ENCODE assay signal across 22 cellular contexts in the genomic region with DNA sequence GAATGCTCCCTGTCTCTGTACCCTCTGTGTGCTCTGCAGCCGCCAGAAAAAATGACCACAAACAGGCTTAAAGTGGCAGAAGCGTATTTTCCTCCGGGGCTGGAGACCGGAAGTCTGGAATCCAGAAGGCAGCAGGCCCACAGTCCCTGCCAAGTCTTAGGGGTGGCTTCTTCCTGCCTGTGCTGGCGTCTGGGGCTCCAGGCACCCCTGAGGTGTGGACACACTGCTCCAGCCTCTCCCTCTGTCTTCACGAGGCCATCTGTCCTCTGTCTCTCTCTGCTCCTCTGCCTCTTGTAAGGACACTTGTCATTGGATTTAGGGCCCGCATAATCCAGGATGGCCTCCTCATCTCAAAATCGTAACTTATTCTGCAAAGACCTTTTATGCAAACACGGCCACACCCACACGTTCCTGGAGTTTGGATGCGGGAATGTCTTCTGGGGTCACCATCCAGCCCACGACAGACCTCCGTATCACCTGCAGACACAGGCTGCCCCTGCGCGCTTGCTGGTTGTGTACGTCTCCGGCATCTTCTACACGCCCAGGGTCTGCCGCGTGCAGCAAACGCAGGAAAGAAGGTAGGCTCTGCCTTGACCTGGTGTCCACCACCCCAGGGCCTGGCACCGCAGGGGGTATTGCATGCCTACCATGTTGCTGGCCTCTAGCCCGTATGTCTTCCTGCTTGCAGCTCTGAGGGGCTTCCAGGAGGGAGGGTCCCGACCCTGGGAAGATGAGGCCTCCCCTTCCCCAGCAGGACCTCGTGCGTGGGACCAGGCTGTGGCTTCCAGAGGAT.
"Had no signal": no experiment of that assay in that cellular context is flagged by ENCODE, and none has a peak within 500 bp of the region (broad histone marks: within the 10 kb centered on the region; RNA-seq: fewer than 3 reads in every experiment).

No MANE protein-coding gene starts in this region.

- H3K4me2 ChIP-seq: smooth muscle cell had no signal

- ATAC-seq: effector memory CD8-positive, alpha-beta T cell; mucosa of descending colon; pancreas; sciatic nerve; stimulated activated naive CD8-positive, alpha-beta T cell treated with anti-CD3 and anti-CD28 coated beads, Interleukin-15, amount 100 ng/mL, for 72 hours had no signal

- H3K4me3 ChIP-seq: esophagus squamous epithelium, mucosa of descending colon, pancreas, smooth muscle cell, suprapubic skin had no signal

- H3K4me1 ChIP-seq: esophagus squamous epithelium, pancreas, suprapubic skin had no signal

- DNase-seq: cortex of kidney; effector memory CD8-positive, alpha-beta T cell; erythroblast; esophagus squamous epithelium; foreskin melanocyte; hypothalamus; immature natural killer cell; mesenchymal stem cell; mucosa of descending colon; naive B cell; occipital lobe; stimulated activated CD4-positive, alpha-beta T cell treated with anti-CD3 and anti-CD28 coated beads, Interleukin-12 subunit alpha, Interleukin-12 subunit beta, amount 100 ng/mL, for 4 hours; stimulated activated CD4-positive, alpha-beta T cell treated with anti-CD3 and anti-CD28 coated beads, Interleukin-1b, Interleukin-23, amount 100 ng/mL, for 48 hours; stimulated activated CD4-positive, alpha-beta T cell treated with anti-CD3 and anti-CD28 coated beads, Interleukin-4, amount 100 ng/mL, for 1 hour; stimulated activated CD8-positive, alpha-beta memory T cell treated with anti-CD3 and anti-CD28 coated beads, Interleukin-4, amount 100 ng/mL, for 48 hours; stimulated activated naive CD4-positive, alpha-beta T cell; stimulated activated naive CD8-positive, alpha-beta T cell treated with anti-CD3 and anti-CD28 coated beads, Interleukin-15, amount 100 ng/mL, for 72 hours; trophoblast cell had no signal

- H3K27me3 ChIP-seq: pancreas had no signal

- H3K27ac ChIP-seq: esophagus squamous epithelium, pancreas, suprapubic skin had no signal

- H3K36me3 ChIP-seq: esophagus squamous epithelium, pancreas, suprapubic skin had no signal

- H3K9me3 ChIP-seq: esophagus squamous epithelium, mucosa of descending colon, pancreas, suprapubic skin had no signal
